In genomic region chr22:38104084-38104483, GRCh38 we compare ENCODE assay signal across 1 cellular context.
TF ChIP-seq lines count a peak whose summit lies in the region.

No MANE protein-coding gene starts in this region.

TF ChIP-seq in GM12878, 131 proteins besides CTCF, POLR2A, EP300 and RAD21:
- TF ChIP-seq SIX5 (IDR thresholded peaks at IDR 0.05; ENCODE audit: low read depth, low read length, severe bottlenecking) (no peak), MYB (IDR thresholded peaks at IDR 0.05; ENCODE audit: borderline replicate concordance, low read depth, low read length) (no peak), EED (IDR thresholded peaks at IDR 0.05; ENCODE audit: low read depth) (no peak), POLR2AphosphoS2 (IDR thresholded peaks at IDR 0.05; ENCODE audit: low read depth, low read length) (no peak), NFXL1 (IDR thresholded peaks at IDR 0.05; ENCODE audit: borderline replicate concordance) (no peak), CEBPZ (IDR thresholded peaks at IDR 0.05; ENCODE audit: low read depth, low read length) (no peak), KAT2A (conservative IDR thresholded peaks at IDR 0.05; ENCODE audit: control insufficient read depth, low read depth, low read length) (no peak), DPF2 (IDR thresholded peaks at IDR 0.05) (no peak), CUX1 (IDR thresholded peaks at IDR 0.05; ENCODE audit: insufficient replicate concordance, low read depth, low read length) (no peak), HDAC6 (IDR thresholded peaks at IDR 0.05; ENCODE audit: unreplicated experiment) (no peak), MTA2 (IDR thresholded peaks at IDR 0.05; ENCODE audit: low read depth) (no peak), IKZF2 (IDR thresholded peaks at IDR 0.05) (no peak), NR2C2 (IDR thresholded peaks at IDR 0.05; ENCODE audit: borderline replicate concordance, control insufficient read depth, insufficient read length, low read depth) (no peak), SRF (IDR thresholded peaks at IDR 0.05; ENCODE audit: low read depth in 2 of 2, low read length in 2 of 2) (no peak), SREBF2 (IDR thresholded peaks at IDR 0.05; ENCODE audit: low read length) (no peak), RAD51 (IDR thresholded peaks at IDR 0.05) (no peak), USF1 (IDR thresholded peaks at IDR 0.05; ENCODE audit: borderline replicate concordance, extremely low read length, insufficient read depth, low read depth, low read length) (no peak), BCL11A (IDR thresholded peaks at IDR 0.05; ENCODE audit: low read depth, low read length) (no peak), NBN (IDR thresholded peaks at IDR 0.05) (no peak)
